14 cellular contexts compared by ENCODE assay signal in the genomic region with DNA sequence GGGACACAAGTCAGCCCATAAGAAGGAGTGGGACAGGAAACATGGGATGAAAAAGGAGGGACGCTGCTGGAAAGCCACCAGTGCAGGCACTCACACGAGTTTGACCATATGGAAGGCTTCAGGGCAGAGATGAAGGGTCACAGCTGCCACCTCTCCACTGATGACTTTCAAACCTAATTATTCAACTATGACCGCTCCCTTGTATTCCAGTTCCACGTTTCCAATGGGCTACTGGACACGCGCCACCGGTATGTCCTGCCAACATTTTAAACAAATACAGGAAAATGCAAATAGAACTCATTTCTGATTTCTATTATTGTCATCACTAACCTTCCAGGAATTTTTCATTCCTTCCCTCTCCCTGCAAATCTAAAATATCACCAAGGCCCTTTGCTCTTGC.
"Had no signal": no experiment of that assay in that cellular context is flagged by ENCODE, and none has a peak within 500 bp of the region (broad histone marks: within the 10 kb centered on the region; RNA-seq: fewer than 3 reads in every experiment).

No MANE protein-coding gene starts in this region.

- ATAC-seq: activated T-helper 17 cell treated with anti-CD3 and anti-CD28 coated beads, Interleukin-2, amount 50 U/mL, for 72 hours; esophagus mucosa; left lobe of liver had no signal

- H3K27ac ChIP-seq: adrenal gland, heart left ventricle, thoracic aorta had no signal

- H3K36me3 ChIP-seq: adrenal gland, heart left ventricle, thoracic aorta had no signal

- H3K4me3 Mint-ChIP-seq: activated CD4-positive, alpha-beta T cell treated with anti-CD3 and anti-CD28 coated beads, Interleukin-2, amount 10 ng/mL, durations not matched to agents 24 days and 14 days; activated T-helper 17 cell treated with anti-CD3 and anti-CD28 coated beads, Interleukin-2, amount 50 U/mL, for 72 hours; memory B cell; neural crest cell; stimulated activated naive CD8-positive, alpha-beta T cell treated with anti-CD3 and anti-CD28 coated beads, Interleukin-15, Interleukin-2, amounts not matched to agents 100 ng/mL and 50 ng/mL, for 24 hours had no signal

- H3K27ac Mint-ChIP-seq: activated CD4-positive, alpha-beta T cell treated with anti-CD3 and anti-CD28 coated beads, Interleukin-2, amount 10 ng/mL, durations not matched to agents 24 days and 14 days; activated T-helper 17 cell treated with anti-CD3 and anti-CD28 coated beads, Interleukin-2, amount 50 U/mL, for 72 hours; memory B cell; stimulated activated naive CD8-positive, alpha-beta T cell treated with anti-CD3 and anti-CD28 coated beads, Interleukin-15, Interleukin-2, amounts not matched to agents 100 ng/mL and 50 ng/mL, for 24 hours had no signal

- H3K4me3 ChIP-seq: adrenal gland, heart left ventricle, thoracic aorta had no signal

- H3K9me3 Mint-ChIP-seq: activated CD4-positive, alpha-beta T cell treated with anti-CD3 and anti-CD28 coated beads, Interleukin-2, amount 10 ng/mL, durations not matched to agents 24 days and 14 days; activated T-helper 17 cell treated with anti-CD3 and anti-CD28 coated beads, Interleukin-2, amount 50 U/mL, for 72 hours; memory B cell; neural crest cell; stimulated activated naive CD8-positive, alpha-beta T cell treated with anti-CD3 and anti-CD28 coated beads, Interleukin-15, Interleukin-2, amounts not matched to agents 100 ng/mL and 50 ng/mL, for 24 hours had no signal

- H3K9me3 ChIP-seq: adrenal gland, heart left ventricle, thoracic aorta had no signal

- DNase-seq: activated CD4-positive, alpha-beta T cell treated with anti-CD3 and anti-CD28 coated beads, Interleukin-2, amount 10 ng/mL, durations not matched to agents 24 days and 14 days; activated naive CD4-positive, alpha-beta T cell treated with anti-CD3 and anti-CD28 coated beads, Interleukin-2, amount 50 U/mL, for 16 hours; foreskin melanocyte; heart left ventricle; stimulated activated CD4-positive, alpha-beta T cell treated with anti-CD3 and anti-CD28 coated beads, Interleukin-15, amount 100 ng/mL, for 24 hours; stimulated activated CD4-positive, alpha-beta T cell treated with anti-CD3 and anti-CD28 coated beads, Interleukin-4, amount 100 ng/mL, for 24 hours had no signal

- H3K36me3 Mint-ChIP-seq: memory B cell had no signal

- H3K27me3 ChIP-seq: adrenal gland had no signal
